In genomic region chr1:84724128-84724860, GRCh38 we compare ENCODE assay signal across 8 cellular contexts. TPM values are rescaled to one million over a fixed set of nuclear protein-coding genes. Genes with fewer than 3 reads are reported as not detected.
DNase-seq lines count a peak whose midpoint lies in the region; ATAC-seq and TF ChIP-seq lines count a peak whose summit lies in the region.

No MANE protein-coding gene starts in this region.

- H3K27ac ChIP-seq in spleen: no peak overlapping the region

- H3K27me3 Mint-ChIP-seq in T-cell: no peaks in the 10 kb centered on the region

- no peaks in the 10 kb centered on the region for H3K9me3 ChIP-seq in spleen

- TF ChIP-seq POLR2A in spleen (IDR thresholded peaks at IDR 0.05): no peak

- H3K36me3 Mint-ChIP-seq in T-cell: no peaks in the 10 kb centered on the region

- DNase-seq in GM20000 (ENCODE audit: low spot score) (peak; percentile 42), T-cell (peak in 32 of 34 experiments; percentile 4 to 53 (median 39)), T47D (ENCODE audit: low read depth in 1 of 2, low spot score in 1 of 2) (peak; percentile 13 to 66), spleen (peak; percentile 77), DMS114 treated with DMSO at 0.1 percent for 48 hours (lab: John Stamatoyannopoulos, UW; ENCODE audit: unreplicated experiment) (no peak)

- no peaks in the 10 kb centered on the region for H3K27me3 ChIP-seq in spleen (replicated peaks in 1 of 7)

- no peaks in the 10 kb centered on the region for H3K4me1 ChIP-seq in spleen

- CTCF ChIA-PET in T-cell (lab: Charles Lee): interaction anchor here (0.6 to 2.7 kb wide), 23 partner anchors 9 to 775 kb away, joined by 3 to 20 read pairs (median 4); partner anchors contain the start of gene PRKACB (in 2 of the 2)

- no peak overlapping the region for H3K4me3 ChIP-seq in spleen

- 59 to 77% (median 62%) methylated on average over 17 of the region's 17 CpGs for WGBS in spleen, 5 donors

- no peak overlapping the region for H3K4me3 Mint-ChIP-seq in T-cell

- intact Hi-C loops in spleen (cut with DNase I; ENCODE audit: low total_unique reads): no loop called here

- no peaks in the 10 kb centered on the region for H3K4me1 Mint-ChIP-seq in T-cell

- H3K36me3 ChIP-seq in spleen: no peaks in the 10 kb centered on the region

- ATAC-seq in T-cell (replicated peaks in 1 of 4) (peak in 3 of 4 experiments; percentile 50 to 63 (median 51)), HG02970 (IDR thresholded peaks at IDR 0.05; ENCODE audit: low FRiP score, unreplicated experiment) (no peak), GM21825 (IDR thresholded peaks at IDR 0.05; ENCODE audit: unreplicated experiment) (no peak), GM18511 (IDR thresholded peaks at IDR 0.05; ENCODE audit: unreplicated experiment) (no peak)

- no peak overlapping the region for H3K27ac Mint-ChIP-seq in T-cell

- POLR2A ChIA-PET in T-cell (lab: Charles Lee): interaction anchor here in 1 of 2 donors (0.7 kb wide), 1 partner anchor 732 kb away, joined by 6 read pairs; no protein-coding TSS in a partner anchor

- in situ Hi-C loops in T47D (cut with HindIII; ENCODE audit: low pct_unique_long_range_greater_than_20kb, low sequenced_read_pairs): no loop called here

- no peaks in the 10 kb centered on the region for H3K9me3 Mint-ChIP-seq in T-cell

- TF ChIP-seq CTCF in GM20000 (IDR thresholded peaks at IDR 0.05; ENCODE audit: extremely low read depth, missing control alignments) (peak; percentile 21), spleen (IDR thresholded peaks at IDR 0.05 in 8 of 11, conservative IDR thresholded peaks at IDR 0.05 in 3 of 11) (peak; percentile 11 to 66 (median 52))

RNA-seq across cellular contexts. Expression of gene SSX2IP, which starts 34.0 kb away (rescaled TPM):
- 10 to 100 TPM in 1 of 5 donors, 1 to 10 TPM in 4; 6.2 to 10.9 (median 7.7) TPM for total RNA-seq in T-cell
- total RNA-seq in spleen: 10 to 100 TPM in 3 of 7 donors, 1 to 10 TPM in 4; 8.0 to 14.2 (median 9.5) TPM
- polyA plus RNA-seq in spleen: 1 to 10 TPM; 2.8 to 4.1 (median 3.8) TPM

Comparison
In these comparisons a context has a peak if more than half of its experiments do, and no peak if none do; other contexts are left out.
1. ATAC-seq: peak in T-cell (3 of 4); none in HG02970 (single experiment), GM21825 (single experiment) and GM18511 (single experiment).